ENCODE assay signal across 19 cellular contexts in the genomic region with DNA sequence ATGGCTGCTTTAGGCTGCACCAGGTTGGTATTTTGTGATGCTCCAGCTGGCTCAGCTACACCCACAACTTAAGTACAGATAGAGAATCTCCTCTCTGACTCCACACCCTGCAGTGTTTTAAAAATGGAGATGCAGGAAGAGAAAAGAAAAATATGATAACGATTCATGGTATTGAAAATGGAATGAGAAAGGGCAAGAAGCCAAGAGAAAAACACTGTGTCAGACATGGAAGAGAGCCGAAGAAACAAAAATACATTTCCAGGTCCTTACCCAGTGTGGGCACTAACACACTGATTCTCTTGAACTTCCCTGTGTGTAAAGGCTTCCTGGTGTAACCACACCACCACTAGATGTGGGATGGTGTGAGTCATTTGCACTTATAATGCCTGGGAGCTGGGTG.
DNase-seq lines count a peak whose midpoint lies in the region; ATAC-seq and TF ChIP-seq lines count a peak whose summit lies in the region.
"Had no signal": no experiment of that assay in that cellular context is flagged by ENCODE, and none has a peak within 500 bp of the region (broad histone marks: within the 10 kb centered on the region; RNA-seq: fewer than 3 reads in every experiment).

No MANE protein-coding gene starts in this region.

- H3K27ac ChIP-seq in osteoblast (ENCODE audit: low read depth, low read length) = peak overlapping the region; percentile 43
- H3K27ac ChIP-seq in heart right ventricle = no peak overlapping the region
- H3K27ac ChIP-seq in colonic mucosa = no peak overlapping the region
- H3K27ac ChIP-seq: SK-N-MC had no signal

- H3K79me2 ChIP-seq in osteoblast (ENCODE audit: insufficient read depth, low read length) = no peaks in the 10 kb centered on the region

- peak; percentile 58 for DNase-seq in EH (ENCODE audit: low read depth)
- peak; percentile 12 for DNase-seq in MV-4-11 (lab: John Stamatoyannopoulos, UW)
- peak; percentile 76 for DNase-seq in choroid plexus epithelial cell (ENCODE audit: low read depth)
- DNase-seq in osteoblast (ENCODE audit: insufficient read length, low spot score, missing footprints) = peak; percentile 55
- no peak for DNase-seq in heart right ventricle
- no peak for DNase-seq in colonic mucosa
- DNase-seq: activated CD8-positive, alpha-beta T cell treated with anti-CD3 and anti-CD28 coated beads for 36 hours; activated T-cell treated with anti-CD3 and anti-CD28 coated beads, Interleukin-2, amount 50 U/mL, for 48 hours; hypothalamus; naive B cell; NCI-H510A treated with DMSO at 0.1 percent for 48 hours; occipital lobe; right cardiac atrium; RPMI8226; T-helper 9 cell had no signal

- H3K9me3 ChIP-seq in osteoblast (ENCODE audit: low read depth, low read length) = no peaks in the 10 kb centered on the region
- peaks cover 0 to 5% (median 0%) of the 10 kb centered on the region in 11 donors for H3K9me3 ChIP-seq in heart right ventricle
- no peaks in the 10 kb centered on the region for H3K9me3 ChIP-seq in colonic mucosa

- H3K4me3 ChIP-seq in choroid plexus epithelial cell (ENCODE audit: low read depth, low read length) (no peak overlapping the region), osteoblast (ENCODE audit: insufficient read depth, low read length) (no peak overlapping the region), heart right ventricle (no peak overlapping the region), colonic mucosa (no peak overlapping the region)
- H3K4me3 ChIP-seq: SK-N-MC had no signal

- no peak overlapping the region for H3K9ac ChIP-seq in colonic mucosa (ENCODE audit: low read depth in 2 of 2, low read length in 2 of 2)

- H3K36me3 ChIP-seq in osteoblast (ENCODE audit: insufficient read depth, low read length) (no peaks in the 10 kb centered on the region), heart right ventricle (no peaks in the 10 kb centered on the region), colonic mucosa (no peaks in the 10 kb centered on the region)

- H4K20me1 ChIP-seq in osteoblast (ENCODE audit: insufficient read depth, low read length) = no peaks in the 10 kb centered on the region

- ATAC-seq in GM21526 (IDR thresholded peaks at IDR 0.05; ENCODE audit: low FRiP score, unreplicated experiment) = no peak
- ATAC-seq in heart right ventricle = no peak
- ATAC-seq: activated CD8-positive, alpha-beta T cell treated with anti-CD3 and anti-CD28 coated beads for 36 hours; HCT116; right cardiac atrium; stimulated activated effector memory CD8-positive, alpha-beta T cell treated with anti-CD3 and anti-CD28 coated beads, Interleukin-12 subunit alpha, Interleukin-12 subunit beta, amount 100 ng/mL, for 72 hours had no signal

- H2AFZ ChIP-seq in osteoblast (ENCODE audit: low read length) = peak overlapping the region; percentile 21

- H3K27me3 ChIP-seq in osteoblast (ENCODE audit: insufficient read depth, low read length) = no peaks in the 10 kb centered on the region
- H3K27me3 ChIP-seq in heart right ventricle = no peaks in the 10 kb centered on the region
- H3K27me3 ChIP-seq in colonic mucosa = no peaks in the 10 kb centered on the region

- intact Hi-C loops in heart right ventricle (cut with DNase I) (no loop called here), colonic mucosa (cut with DNase I) (no loop called here)

- peak overlapping the region; percentile 30 for H3K4me2 ChIP-seq in osteoblast (ENCODE audit: insufficient read depth, low read length)

- TF ChIP-seq CTCF in choroid plexus epithelial cell (conservative IDR thresholded peaks at IDR 0.05; ENCODE audit: low read depth, low read length) (no peak), osteoblast (IDR thresholded peaks at IDR 0.05; ENCODE audit: extremely low read depth, low read depth, low read length) (no peak), heart right ventricle (IDR thresholded peaks at IDR 0.05) (no peak), colonic mucosa (IDR thresholded peaks at IDR 0.05) (no peak)

- peaks cover 18% of the 10 kb centered on the region for H3K4me1 ChIP-seq in osteoblast (ENCODE audit: insufficient read depth, low read length)
- no peaks in the 10 kb centered on the region for H3K4me1 ChIP-seq in heart right ventricle
- no peaks in the 10 kb centered on the region for H3K4me1 ChIP-seq in colonic mucosa

- WGBS in heart right ventricle, 2 donors = 54 to 61% methylated on average over 2 of the region's 2 CpGs

Comparison
In these comparisons a context has a peak if more than half of its experiments do, and no peak if none do; other contexts are left out.
1. DNase-seq: peak in EH (single experiment), MV-4-11 (single experiment), choroid plexus epithelial cell (single experiment) and osteoblast (single experiment); none in heart right ventricle (0 of 2) and colonic mucosa (single experiment).